In genomic region chr5:57494104-57495098, GRCh38 we compare ENCODE assay signal across 8 cellular contexts. TPM values are rescaled to one million over a fixed set of nuclear protein-coding genes. Genes with fewer than 3 reads are reported as not detected.
DNase-seq lines count a peak whose midpoint lies in the region; ATAC-seq and TF ChIP-seq lines count a peak whose summit lies in the region.

No MANE protein-coding gene starts in this region.

- peak overlapping the region; percentile 32 for H3K4me3 Mint-ChIP-seq in MCF 10A (ENCODE audit: unreplicated experiment)
- H3K4me3 Mint-ChIP-seq in naive thymus-derived CD4-positive, alpha-beta T cell = peak overlapping the region in 9 of 10 donors; percentile 41 to 79 (median 69)

- peaks cover 7% of the 10 kb centered on the region for H3K36me3 Mint-ChIP-seq in MCF 10A (ENCODE audit: insufficient read depth, unreplicated experiment)
- peaks cover 0 to 3% (median 0%) of the 10 kb centered on the region in 5 donors for H3K36me3 Mint-ChIP-seq in naive thymus-derived CD4-positive, alpha-beta T cell

- DNase-seq in activated T-cell treated with anti-CD3 and anti-CD28 coated beads for 1 hour (ENCODE audit: low read depth) (peak; percentile 7), SKM-1 (lab: John Stamatoyannopoulos, UW; ENCODE audit: unreplicated experiment) (peak; percentile 88), MCF 10A (ENCODE audit: unreplicated experiment) (peak; percentile 99), globus pallidus (ENCODE audit: low spot score) (no peak), NCI-H524 treated with DMSO at 0.1 percent for 48 hours (lab: John Stamatoyannopoulos, UW) (no peak)
- DNase-seq in activated T-cell treated with anti-CD3 and anti-CD28 coated beads, Interleukin-2, amount 50 U/mL, for 1 hour = no peak
- peak in 1 of 9 donors; percentile 28 for DNase-seq in naive thymus-derived CD4-positive, alpha-beta T cell

- POLR2A ChIA-PET in MCF 10A (lab: Yijun Ruan, JAX) = interaction anchor here (0.6 to 2.4 kb wide), 14 partner anchors 11 to 965 kb away, joined by 3 to 12 read pairs (median 4); partner anchors contain the start of gene ACTBL2
- POLR2A ChIA-PET in naive thymus-derived CD4-positive, alpha-beta T cell (lab: Charles Lee) = interaction anchor here (0.6 to 3.3 kb wide), 3 partner anchors 42 to 965 kb away, joined by 3 to 31 read pairs (median 4); partner anchors contain the start of gene PLK2

- H3K27ac ChIP-seq in naive thymus-derived CD4-positive, alpha-beta T cell (ENCODE audit: low read depth, low read length) = peak overlapping the region; percentile 50

- H3K27me3 Mint-ChIP-seq in MCF 10A (ENCODE audit: insufficient read depth, unreplicated experiment) = no peaks in the 10 kb centered on the region
- H3K27me3 Mint-ChIP-seq in naive thymus-derived CD4-positive, alpha-beta T cell = no peaks in the 10 kb centered on the region

- H3K9me3 ChIP-seq in naive thymus-derived CD4-positive, alpha-beta T cell (ENCODE audit: control insufficient read depth in 2 of 3, low read length in 3 of 3) = no peaks in the 10 kb centered on the region

- BruUV-seq in MCF 10A (replicated peaks; lab: Mats Ljungman, UMichigan) = no TSS peak

- no peaks in the 10 kb centered on the region for H3K27me3 ChIP-seq in naive thymus-derived CD4-positive, alpha-beta T cell (ENCODE audit: control insufficient read depth in 2 of 2, insufficient read depth in 2 of 2, low read length in 2 of 2)

- peaks cover 42% of the 10 kb centered on the region for H3K4me1 Mint-ChIP-seq in MCF 10A (ENCODE audit: insufficient read depth, unreplicated experiment)
- peaks cover 28 to 58% (median 45%) of the 10 kb centered on the region in 7 donors for H3K4me1 Mint-ChIP-seq in naive thymus-derived CD4-positive, alpha-beta T cell

- peaks cover 0 to 26% of the 10 kb centered on the region in 2 donors for H3K4me1 ChIP-seq in naive thymus-derived CD4-positive, alpha-beta T cell (ENCODE audit: control insufficient read depth in 2 of 2, insufficient read depth in 2 of 2, low read length in 2 of 2)

- ATAC-seq in HG03558 (IDR thresholded peaks at IDR 0.05; ENCODE audit: extremely low read depth, unreplicated experiment) = peak; percentile 51
- ATAC-seq in naive thymus-derived CD4-positive, alpha-beta T cell = no peak

- CTCF ChIA-PET in MCF 10A (lab: Yijun Ruan, JAX) = interaction anchor here (0.5 to 11.2 kb wide), 18 partner anchors 11 to 1352 kb away, joined by 3 to 108 read pairs (median 4); partner anchors contain the start of gene PLK2
- CTCF ChIA-PET in naive thymus-derived CD4-positive, alpha-beta T cell (lab: Charles Lee) = interaction anchor here (1.1 kb wide), 1 partner anchor 966 kb away, joined by 4 read pairs; no protein-coding TSS in a partner anchor

- no peaks in the 10 kb centered on the region for H3K36me3 ChIP-seq in naive thymus-derived CD4-positive, alpha-beta T cell (ENCODE audit: control insufficient read depth in 2 of 3, insufficient read depth in 3 of 3, low read length in 3 of 3)

- peak overlapping the region; percentile 84 for H3K27ac Mint-ChIP-seq in MCF 10A (ENCODE audit: low read depth, unreplicated experiment)
- peak overlapping the region; percentile 80 to 96 (median 93) for H3K27ac Mint-ChIP-seq in naive thymus-derived CD4-positive, alpha-beta T cell

- H3K4me3 ChIP-seq in naive thymus-derived CD4-positive, alpha-beta T cell (ENCODE audit: low read length) = no peak overlapping the region

- H3K9me3 Mint-ChIP-seq in MCF 10A (ENCODE audit: unreplicated experiment) = no peaks in the 10 kb centered on the region
- no peaks in the 10 kb centered on the region for H3K9me3 Mint-ChIP-seq in naive thymus-derived CD4-positive, alpha-beta T cell

- intact Hi-C loops in MCF 10A (cut with micrococcal nuclease) = loop anchor here (1.0 to 10.0 kb wide), 5 partner anchors 62 to 690 kb away; no protein-coding TSS in a partner anchor
- intact Hi-C loops in naive thymus-derived CD4-positive, alpha-beta T cell (cut with micrococcal nuclease) = loop anchor here (1.0 to 5.0 kb wide), 6 partner anchors 44 to 966 kb away; partner anchors contain the start of gene PLK2 (in 2 of the 2)

- TF ChIP-seq CTCF in MCF 10A (IDR thresholded peaks at IDR 0.05; ENCODE audit: unreplicated experiment) = no peak

RNA-seq across cellular contexts. Expression of gene ACTBL2, which starts 11.8 kb away (rescaled TPM):
- 0.10 TPM in 1 of 2 replicates, not detected in the other for total RNA-seq in MCF 10A (2022)
- total RNA-seq in naive thymus-derived CD4-positive, alpha-beta T cell = not detected
- polyA plus RNA-seq in naive thymus-derived CD4-positive, alpha-beta T cell = not detected

Comparison
In these comparisons a context has a peak if more than half of its experiments do, and no peak if none do; other contexts are left out.
1. DNase-seq: peak in activated T-cell treated with anti-CD3 and anti-CD28 coated beads for 1 hour (single experiment), SKM-1 (single experiment) and MCF 10A (single experiment); none in activated T-cell treated with anti-CD3 and anti-CD28 coated beads, Interleukin-2, amount 50 U/mL, for 1 hour (single experiment), globus pallidus (single experiment) and NCI-H524 treated with DMSO at 0.1 percent for 48 hours (single experiment).